ENCODE assay signal across 32 cellular contexts in the genomic region with DNA sequence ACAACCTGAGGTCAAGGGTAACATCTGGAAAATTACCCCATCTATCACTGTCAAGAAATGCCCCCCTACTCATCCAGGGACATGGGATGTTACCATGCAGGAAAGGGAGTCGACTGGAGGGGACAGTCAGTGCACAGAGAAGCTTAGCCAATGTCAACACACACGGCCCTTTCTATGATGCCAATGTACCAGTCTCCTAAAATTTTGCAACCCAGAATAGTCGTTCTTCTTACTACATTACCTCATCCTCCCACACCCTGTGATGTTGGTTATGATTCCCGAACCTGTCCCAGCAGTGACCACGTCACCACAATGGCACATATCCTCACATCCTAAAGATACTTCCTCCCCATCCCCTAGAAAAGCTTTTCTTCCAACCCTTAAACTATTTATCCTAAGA.
"Had no signal": no experiment of that assay in that cellular context is flagged by ENCODE, and none has a peak within 500 bp of the region (broad histone marks: within the 10 kb centered on the region; RNA-seq: fewer than 3 reads in every experiment).

No MANE protein-coding gene starts in this region.

- H3K4me1 ChIP-seq: heart left ventricle had no signal

- H3K9me3 Mint-ChIP-seq: activated B cell treated with CpG ODN at 0.5 μM for 24 hours; activated CD8-positive, alpha-beta T cell treated with anti-CD3 and anti-CD28 coated beads for 36 hours; activated T-cell treated with anti-CD3 and anti-CD28 coated beads, Interleukin-2, amount 50 U/mL, for 4 hours; activated T-helper 17 cell treated with anti-CD3 and anti-CD28 coated beads, Interleukin-2, amount 50 U/mL, for 72 hours had no signal

- H3K36me3 ChIP-seq: brain microvascular endothelial cell had no signal

- H3K9me3 ChIP-seq: heart left ventricle had no signal

- ATAC-seq: activated CD4-positive, CD25-positive, alpha-beta regulatory T cell treated with anti-CD3 and anti-CD28 coated beads, Interleukin-2, amount 50 U/mL, for 24 hours; activated CD8-positive, alpha-beta T cell treated with anti-CD3 and anti-CD28 coated beads for 36 hours; activated T-cell treated with anti-CD3 and anti-CD28 coated beads, Interleukin-2, amount 50 U/mL, for 4 hours; activated T-helper 17 cell treated with anti-CD3 and anti-CD28 coated beads, Interleukin-2, amount 50 U/mL, for 72 hours; heart left ventricle had no signal

- H3K4me3 ChIP-seq: heart left ventricle had no signal

- H3K27me3 Mint-ChIP-seq: activated CD8-positive, alpha-beta T cell treated with anti-CD3 and anti-CD28 coated beads for 36 hours; activated naive CD8-positive, alpha-beta T cell; activated T-helper 17 cell treated with anti-CD3 and anti-CD28 coated beads, Interleukin-2, amount 50 U/mL, for 72 hours had no signal

- DNase-seq: activated B cell treated with CpG ODN at 0.5 μM for 24 hours; activated CD4-positive, alpha-beta T cell treated with anti-CD3 and anti-CD28 coated beads for 48 hours; activated CD4-positive, alpha-beta T cell treated with anti-CD3 and anti-CD28 coated beads, Interleukin-2, amount 50 U/mL, for 1 hour; activated CD4-positive, alpha-beta T cell treated with anti-CD3 and anti-CD28 coated beads, Interleukin-2, amount 50 U/mL, for 48 hours; activated CD8-positive, alpha-beta memory T cell treated with anti-CD3 and anti-CD28 coated beads for 24 hours; activated CD8-positive, alpha-beta T cell treated with anti-CD3 and anti-CD28 coated beads for 36 hours; activated effector memory CD4-positive, alpha-beta T cell treated with Interleukin-2 at 50 U/mL for 16 hours; activated gamma-delta T cell treated with Interleukin-2 at 50 U/mL for 16 hours; activated naive CD4-positive, alpha-beta T cell treated with anti-CD3 and anti-CD28 coated beads, Interleukin-2, amount 50 U/mL, for 16 hours; activated naive CD4-positive, alpha-beta T cell treated with Interleukin-2 at 50 U/mL for 16 hours; activated T-cell treated with anti-CD3 and anti-CD28 coated beads, Interleukin-2, amount 50 U/mL, for 4 hours; amniotic stem cell; anterior cingulate cortex; brain microvascular endothelial cell; caudate nucleus; cortex of kidney; dermis blood vessel endothelial cell; effector CD8-positive, alpha-beta T cell; foreskin fibroblast; glutamatergic neuron; heart left ventricle; T-helper 2 cell; WERI-Rb-1 had no signal

- H3K4me3 Mint-ChIP-seq: activated B cell treated with CpG ODN at 0.5 μM for 24 hours; activated CD8-positive, alpha-beta T cell treated with anti-CD3 and anti-CD28 coated beads for 36 hours; activated naive CD8-positive, alpha-beta T cell; activated T-cell treated with anti-CD3 and anti-CD28 coated beads, Interleukin-2, amount 50 U/mL, for 4 hours; activated T-helper 17 cell treated with anti-CD3 and anti-CD28 coated beads, Interleukin-2, amount 50 U/mL, for 72 hours had no signal

- FAIRE-seq: astrocyte, colon, endometrium, endothelial cell of umbilical vein, frontal cortex had no signal

- H3K4me1 Mint-ChIP-seq: activated B cell treated with CpG ODN at 0.5 μM for 24 hours; activated T-helper 17 cell treated with anti-CD3 and anti-CD28 coated beads, Interleukin-2, amount 50 U/mL, for 72 hours had no signal

- H3K27me3 ChIP-seq: brain microvascular endothelial cell, heart left ventricle had no signal

- H3K27ac ChIP-seq: brain microvascular endothelial cell, epithelial cell of prostate, heart left ventricle, WERI-Rb-1 had no signal

- H3K27ac Mint-ChIP-seq: activated B cell treated with CpG ODN at 0.5 μM for 24 hours; activated CD8-positive, alpha-beta T cell treated with anti-CD3 and anti-CD28 coated beads for 36 hours; activated naive CD8-positive, alpha-beta T cell; activated T-helper 17 cell treated with anti-CD3 and anti-CD28 coated beads, Interleukin-2, amount 50 U/mL, for 72 hours had no signal
